ENCODE assay signal across 20 cellular contexts in the genomic region with DNA sequence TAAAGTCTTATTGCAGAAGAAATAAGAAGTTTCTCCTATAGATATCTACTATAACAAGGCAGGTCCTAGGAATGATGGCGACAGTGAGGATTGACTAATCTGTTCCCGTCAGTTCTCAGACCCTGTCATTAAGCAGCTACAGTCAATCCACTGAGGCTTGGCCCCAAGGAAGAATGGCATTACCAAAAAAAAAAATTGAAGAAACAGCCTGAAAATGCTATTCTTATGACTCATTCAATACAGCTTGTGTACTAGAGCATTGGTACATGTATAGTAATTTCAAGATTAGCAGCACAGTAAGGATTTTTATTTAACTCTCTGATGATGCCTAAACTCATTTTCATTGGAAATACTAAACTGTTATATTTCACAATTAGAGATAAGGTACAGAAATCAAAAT.
DNase-seq lines count a peak whose midpoint lies in the region; ATAC-seq and TF ChIP-seq lines count a peak whose summit lies in the region.
"Had no signal": no experiment of that assay in that cellular context is flagged by ENCODE, and none has a peak within 500 bp of the region (broad histone marks: within the 10 kb centered on the region; RNA-seq: fewer than 3 reads in every experiment).

No MANE protein-coding gene starts in this region.

- no peaks in the 10 kb centered on the region for H3K79me2 ChIP-seq in PC-3 (ENCODE audit: low read length)

- DNase-seq in A673 (ENCODE audit: low spot score) (peak; percentile 11), PC-3 (peak; percentile 14), choroid plexus epithelial cell (ENCODE audit: low read depth) (peak; percentile 1), retinal pigment epithelial cell (ENCODE audit: low read depth) (peak; percentile 19), cerebellar nuclear complex (lab: John Stamatoyannopoulos, UW) (no peak), ovary (no peak), posterior vena cava (ENCODE audit: low spot score) (no peak)
- DNase-seq: ACHN; AML-193; C1 segment of cervical spinal cord; Calu3; CD4-positive, alpha-beta memory T cell; COR-L47; DMS53; DMS79 treated with DMSO at 0.1 percent for 48 hours; GM23248; H7; HCEC 1CT had no signal

- H3K4me2 ChIP-seq in PC-3 (ENCODE audit: low read length), result no peak overlapping the region

- H4K20me1 ChIP-seq in PC-3 (ENCODE audit: low read length), result no peaks in the 10 kb centered on the region

- H2AFZ ChIP-seq in PC-3 (ENCODE audit: low read length), result no peak overlapping the region
- H2AFZ ChIP-seq: GM23248 had no signal

- H3K4me3 ChIP-seq in A673 (ENCODE audit: low read depth, low read length, poor library complexity, severe bottlenecking), result no peak overlapping the region
- no peak overlapping the region for H3K4me3 ChIP-seq in PC-3 (ENCODE audit: low read length)
- no peak overlapping the region for H3K4me3 ChIP-seq in choroid plexus epithelial cell (ENCODE audit: low read depth, low read length)
- no peak overlapping the region for H3K4me3 ChIP-seq in retinal pigment epithelial cell (ENCODE audit: low read length)
- H3K4me3 ChIP-seq in ovary, result no peak overlapping the region
- H3K4me3 ChIP-seq: GM23248 had no signal

- H3K27ac ChIP-seq in A673 (ENCODE audit: low read depth, low read length, poor library complexity, severe bottlenecking) (no peak overlapping the region), PC-3 (ENCODE audit: low read length) (peak overlapping the region; percentile 27), ovary (no peak overlapping the region)
- H3K27ac ChIP-seq: 22Rv1, GM23248 had no signal

- BruUV-seq in A673 (replicated peaks; lab: Mats Ljungman, UMichigan), result no TSS peak
- no TSS peak for BruUV-seq in PC-3 (replicated peaks; lab: Mats Ljungman, UMichigan)

- H3K9me3 ChIP-seq in A673 (ENCODE audit: low read depth, low read length, poor library complexity, severe bottlenecking) (no peaks in the 10 kb centered on the region), PC-3 (ENCODE audit: low read length) (no peaks in the 10 kb centered on the region), ovary (no peaks in the 10 kb centered on the region)

- ATAC-seq in PC-3, result no peak
- no peak for ATAC-seq in GM21737 (IDR thresholded peaks at IDR 0.05; ENCODE audit: unreplicated experiment)

- no peaks in the 10 kb centered on the region for H3K27me3 ChIP-seq in A673 (replicated peaks; ENCODE audit: insufficient read depth, low read depth, low read length, poor library complexity)
- no peaks in the 10 kb centered on the region for H3K27me3 ChIP-seq in PC-3 (ENCODE audit: low read length)
- H3K27me3 ChIP-seq in ovary, result no peaks in the 10 kb centered on the region

- no peak for TF ChIP-seq CTCF in A673 (conservative IDR thresholded peaks at IDR 0.05; ENCODE audit: low read depth, low read length)
- no peak for TF ChIP-seq CTCF in PC-3 (conservative IDR thresholded peaks at IDR 0.05; ENCODE audit: low read depth, low read length)
- TF ChIP-seq CTCF in choroid plexus epithelial cell (conservative IDR thresholded peaks at IDR 0.05; ENCODE audit: low read depth, low read length), result no peak
- TF ChIP-seq CTCF in retinal pigment epithelial cell (conservative IDR thresholded peaks at IDR 0.05; ENCODE audit: low read depth, low read length), result no peak
- TF ChIP-seq CTCF in ovary (IDR thresholded peaks at IDR 0.05), result no peak

- H3K4me1 ChIP-seq in A673 (ENCODE audit: insufficient read depth, low read length, poor library complexity, severe bottlenecking), result no peaks in the 10 kb centered on the region
- H3K4me1 ChIP-seq in PC-3 (ENCODE audit: insufficient read depth, low read length), result no peaks in the 10 kb centered on the region
- H3K4me1 ChIP-seq in ovary (ENCODE audit: insufficient read depth), result no peaks in the 10 kb centered on the region

- TF ChIP-seq EP300 in ovary (IDR thresholded peaks at IDR 0.05), result no peak

- H3K36me3 ChIP-seq in A673 (ENCODE audit: insufficient read depth, low read length, poor library complexity, severe bottlenecking) (no peaks in the 10 kb centered on the region), PC-3 (ENCODE audit: low read depth, low read length) (no peaks in the 10 kb centered on the region), ovary (no peaks in the 10 kb centered on the region)

- TF ChIP-seq POLR2A in ovary (IDR thresholded peaks at IDR 0.05), result no peak

- 92 to 96% (median 94%) methylated on average over 2 of the region's 2 CpGs for WGBS in ovary, 3 donors

- intact Hi-C loops in A673 (cut with micrococcal nuclease; ENCODE audit: unreplicated experiment) (no loop called here), PC-3 (cut with micrococcal nuclease) (no loop called here), ovary (cut with DNase I) (no loop called here), posterior vena cava (cut with DNase I) (no loop called here)

- CTCF ChIA-PET in A673 (lab: Charles Lee), result no interaction called here
- CTCF ChIA-PET in PC-3 (lab: Charles Lee), result no interaction called here

- no peaks in the 10 kb centered on the region for H3F3A ChIP-seq in PC-3 (ENCODE audit: low read length, unreplicated experiment)

- POLR2A ChIA-PET in A673 (lab: Charles Lee; ENCODE audit: low non-redundant PET) (no interaction called here), PC-3 (lab: Charles Lee; ENCODE audit: unreplicated experiment) (no interaction called here)

- H3K9me2 ChIP-seq in PC-3 (replicated peaks; ENCODE audit: low read length), result no peaks in the 10 kb centered on the region

- no peak overlapping the region for H3K9ac ChIP-seq in PC-3 (ENCODE audit: low read length)
- H3K9ac ChIP-seq: GM23248 had no signal

Comparison
In these comparisons a context has a peak if more than half of its experiments do, and no peak if none do; other contexts are left out.
1. DNase-seq: peak in A673 (single experiment), PC-3 (single experiment), choroid plexus epithelial cell (single experiment) and retinal pigment epithelial cell (single experiment); none in cerebellar nuclear complex (0 of 2), ovary (0 of 5) and posterior vena cava (single experiment).